In the genomic region with DNA sequence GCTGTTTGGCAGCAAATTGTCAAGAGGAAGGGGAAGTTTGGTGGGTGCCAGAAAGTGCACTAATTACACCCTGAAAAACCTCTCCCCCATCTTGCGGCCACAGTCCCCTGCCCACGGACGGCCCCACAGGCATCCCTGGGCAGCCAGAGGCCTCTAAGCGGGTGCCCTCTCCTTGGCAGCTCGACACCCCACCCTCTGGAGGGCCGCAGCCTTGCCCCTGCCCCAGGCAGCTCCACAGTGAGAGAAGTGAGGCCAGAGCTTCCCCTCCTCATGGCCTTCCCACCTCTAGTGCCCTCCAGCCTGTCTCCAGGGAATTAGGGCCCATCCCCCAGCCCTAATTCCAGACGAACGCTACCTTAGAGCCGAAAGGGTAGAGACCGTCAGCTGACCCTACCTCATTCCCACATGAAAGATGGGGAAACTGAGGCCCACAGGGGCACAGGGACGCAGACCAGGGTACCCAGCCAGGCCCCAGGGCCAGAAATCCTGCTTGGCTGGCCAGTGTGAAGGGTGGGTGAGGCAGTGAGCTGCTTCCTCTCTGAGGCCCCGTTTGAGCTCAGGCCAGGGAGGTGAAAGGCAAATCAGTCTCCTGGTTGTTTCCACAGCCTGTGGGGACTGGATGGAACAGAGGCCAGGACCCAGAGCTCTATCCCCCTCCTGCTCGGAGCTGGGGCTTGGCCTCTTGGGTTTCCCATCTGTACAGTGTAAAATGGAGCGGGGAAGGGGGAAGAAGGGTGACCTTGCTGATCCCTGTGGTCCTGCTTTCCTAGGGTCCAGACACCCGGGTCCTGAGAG, we compare ENCODE assay signal across 11 cellular contexts. TPM values are rescaled to one million over a fixed set of nuclear protein-coding genes. Genes with fewer than 3 reads are reported as not detected.
A peak's percentile ranks its signal among the peaks of the same experiment; 100 is the strongest.
DNase-seq lines count a peak whose midpoint lies in the region; ATAC-seq, FAIRE-seq and TF ChIP-seq lines count a peak whose summit lies in the region.
"Had no signal": no experiment of that assay in that cellular context is flagged by ENCODE, and none has a peak within 500 bp of the region (broad histone marks: within the 10 kb centered on the region; RNA-seq: fewer than 3 reads in every experiment).

No MANE protein-coding gene starts in this region.

- H3K9me3 ChIP-seq in kidney (ENCODE audit: control insufficient read depth in 1 of 2, low read length in 2 of 2) (no peaks in the 10 kb centered on the region), skeletal muscle tissue (ENCODE audit: control insufficient read depth in 3 of 3, low read length in 3 of 3) (no peaks in the 10 kb centered on the region)

- no peak for ATAC-seq in GM18868 (IDR thresholded peaks at IDR 0.05; ENCODE audit: unreplicated experiment)

- in situ Hi-C loops in brain microvascular endothelial cell (cut with HindIII; ENCODE audit: low pct_ligation_motif_present, low sequenced_read_pairs), result no loop called here

- H3K4me3 ChIP-seq in brain microvascular endothelial cell (ENCODE audit: low read depth, low read length), result no peak overlapping the region
- no peak overlapping the region for H3K4me3 ChIP-seq in kidney (ENCODE audit: low read length in 2 of 2)
- H3K4me3 ChIP-seq in skeletal muscle tissue (ENCODE audit: low read length in 3 of 3), result peak overlapping the region; percentile 20 to 52 (median 49)

- intact Hi-C loops in kidney (cut with DNase I), result no loop called here

- H3K4me1 ChIP-seq in kidney (ENCODE audit: control insufficient read depth in 1 of 2, insufficient read depth in 1 of 2, low read depth in 1 of 2, low read length in 2 of 2) (peaks cover 0 to 25% of the 10 kb centered on the region in 2 donors), skeletal muscle tissue (ENCODE audit: control insufficient read depth in 3 of 3, insufficient read depth in 3 of 3, low read length in 3 of 3) (peaks cover 85 to 97% (median 96%) of the 10 kb centered on the region in 3 donors)

- FAIRE-seq in kidney (lab: Jason Lieb, UNC) (no peak), H54 (lab: Jason Lieb, UNC) (no peak)

- TF ChIP-seq CTCF in brain microvascular endothelial cell (IDR thresholded peaks at IDR 0.05; ENCODE audit: low read depth, low read length, missing control alignments), result no peak
- no peak for TF ChIP-seq CTCF in kidney (IDR thresholded peaks at IDR 0.05; ENCODE audit: borderline replicate concordance, extremely low read depth, insufficient read depth)

- no peak for TF ChIP-seq POLR2A in H54 (IDR thresholded peaks at IDR 0.05; ENCODE audit: low read depth, low read length)

- no peak overlapping the region for H3K9ac ChIP-seq in kidney (ENCODE audit: low read length in 2 of 2)
- H3K9ac ChIP-seq in skeletal muscle tissue (ENCODE audit: low read depth in 1 of 3, low read length in 3 of 3), result peak overlapping the region; percentile 55 to 69 (median 61)

- H3K36me3 ChIP-seq in brain microvascular endothelial cell (replicated peaks) (peaks cover 3% of the 10 kb centered on the region), kidney (ENCODE audit: control insufficient read depth in 1 of 2, insufficient read depth in 2 of 2, low read length in 2 of 2) (no peaks in the 10 kb centered on the region), skeletal muscle tissue (ENCODE audit: control insufficient read depth in 3 of 3, insufficient read depth in 3 of 3, low read length in 3 of 3) (peaks cover 17 to 36% (median 27%) of the 10 kb centered on the region in 3 donors)

- H3K27ac ChIP-seq in brain microvascular endothelial cell, result peak overlapping the region; percentile 84
- H3K27ac ChIP-seq in kidney (ENCODE audit: low read depth in 2 of 2, low read length in 2 of 2), result peak overlapping the region; percentile 32 to 74
- H3K27ac ChIP-seq in skeletal muscle tissue (ENCODE audit: low read depth, low read length), result peak overlapping the region; percentile 86

- peak; percentile 28 for DNase-seq in HCEC 1CT
- DNase-seq in brain microvascular endothelial cell, result no peak
- DNase-seq in kidney, result peak; percentile 76
- DNase-seq in activated naive CD4-positive, alpha-beta T cell treated with anti-CD3 and anti-CD28 coated beads, Interleukin-2, amount 50 U/mL, for 16 hours, result no peak
- DNase-seq in H54 (ENCODE audit: insufficient read length, low spot score), result no peak
- no peak for DNase-seq in NCI-H446 (lab: John Stamatoyannopoulos, UW)
- DNase-seq: effector memory CD4-positive, alpha-beta T cell; midbrain; OCI-M1 had no signal

- H3K27me3 ChIP-seq in brain microvascular endothelial cell (replicated peaks) (no peaks in the 10 kb centered on the region), skeletal muscle tissue (ENCODE audit: control insufficient read depth in 3 of 3, insufficient read depth in 3 of 3, low read length in 3 of 3) (no peaks in the 10 kb centered on the region)

RNA-seq across cellular contexts. Expression of gene ZCCHC24, which starts 10.0 kb away (rescaled TPM):
- total RNA-seq in kidney (21.3 TPM), skeletal muscle tissue (20.9 TPM)
- polyA plus RNA-seq in kidney (ENCODE audit: insufficient read depth, low read depth, low replicate concordance), result 8.4 TPM

Comparison
In these comparisons a context has a peak if more than half of its experiments do, and no peak if none do; other contexts are left out.
1. DNase-seq: peak in HCEC 1CT (single experiment) and kidney (single experiment); none in brain microvascular endothelial cell (single experiment), activated naive CD4-positive, alpha-beta T cell treated with anti-CD3 and anti-CD28 coated beads, Interleukin-2, amount 50 U/mL, for 16 hours (single experiment), H54 (single experiment) and NCI-H446 (0 of 2).
2. H3K4me3 ChIP-seq: peak in skeletal muscle tissue (3 of 3); none in brain microvascular endothelial cell (single experiment) and kidney (0 of 2).
3. H3K9ac ChIP-seq: peak in skeletal muscle tissue (3 of 3); none in kidney (0 of 2).
4. Peak in every context shown above with its lines, with median percentiles within 50 percentile points of each other: H3K27ac ChIP-seq.